Comparison of ENCODE assay signal across 1 cellular context in genomic region chr11:134592391-134592990, GRCh38.
TF ChIP-seq lines count a peak whose summit lies in the region.

No MANE protein-coding gene starts in this region.

TF ChIP-seq in GM12878, 131 proteins besides CTCF, POLR2A, EP300 and RAD21 (continued from another document):
- TF ChIP-seq PRDM15 (CRISPR knock-in tag; IDR thresholded peaks at IDR 0.05) = no peak
